ENCODE assay signal across 17 cellular contexts in the genomic region with DNA sequence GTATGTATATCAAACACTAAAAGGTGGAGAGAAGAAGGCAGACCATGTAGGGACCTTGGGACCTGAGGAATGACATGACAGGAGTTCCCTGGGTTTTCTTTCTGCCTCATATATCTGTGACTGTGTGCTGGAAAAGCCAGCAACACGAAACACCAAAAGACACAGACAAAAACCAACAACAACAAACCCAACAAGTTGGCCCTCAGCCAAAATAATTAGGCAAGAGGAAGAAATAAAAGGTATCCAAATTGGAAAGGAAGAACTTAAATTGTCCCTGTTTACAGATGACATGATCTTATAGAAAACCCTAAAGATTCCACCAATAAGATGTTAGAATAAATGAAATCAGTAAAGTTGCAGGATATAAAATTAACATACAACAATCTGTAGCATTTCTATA. TPM values are rescaled to one million over a fixed set of nuclear protein-coding genes. Genes with fewer than 3 reads are reported as not detected.
A peak's percentile ranks its signal among the peaks of the same experiment; 100 is the strongest.
DNase-seq lines count a peak whose midpoint lies in the region; ATAC-seq and TF ChIP-seq lines count a peak whose summit lies in the region.
"Had no signal": no experiment of that assay in that cellular context is flagged by ENCODE, and none has a peak within 500 bp of the region (broad histone marks: within the 10 kb centered on the region; RNA-seq: fewer than 3 reads in every experiment).

No MANE protein-coding gene starts in this region.

- TF ChIP-seq POLR2A in breast epithelium (IDR thresholded peaks at IDR 0.05) (no peak), upper lobe of left lung (IDR thresholded peaks at IDR 0.05) (no peak)

- H3K4me2 ChIP-seq in osteoblast (ENCODE audit: insufficient read depth, low read length): no peak overlapping the region
- H3K4me2 ChIP-seq: BLaER1 had no signal

- DNase-seq in MCF 10A (ENCODE audit: unreplicated experiment) (peak; percentile 18), breast epithelium (ENCODE audit: low spot score in 2 of 2) (no peak), islet precursor cell (peak; percentile 3), osteoblast (ENCODE audit: insufficient read length, low spot score, missing footprints) (peak; percentile 29), upper lobe of left lung (no peak), H4 (ENCODE audit: low spot score) (no peak), NCI-H146 (lab: John Stamatoyannopoulos, UW) (no peak), DMS 273 (lab: John Stamatoyannopoulos, UW; ENCODE audit: unreplicated experiment) (no peak)
- DNase-seq: CD8-positive, alpha-beta T cell; MV-4-11; NCI-H1417 treated with DMSO at 0.1 percent for 48 hours; NCI-H2029 treated with DMSO at 0.1 percent for 48 hours; NCI-H510A treated with DMSO at 0.1 percent for 48 hours; SHP77 had no signal

- no peaks in the 10 kb centered on the region for H3K79me2 ChIP-seq in osteoblast (ENCODE audit: insufficient read depth, low read length)

- H3K4me1 ChIP-seq in breast epithelium (no peaks in the 10 kb centered on the region), osteoblast (ENCODE audit: insufficient read depth, low read length) (no peaks in the 10 kb centered on the region), upper lobe of left lung (peaks cover 9 to 49% (median 25%) of the 10 kb centered on the region in 4 donors)
- H3K4me1 ChIP-seq: HAP-1 had no signal

- intact Hi-C loops in MCF 10A (cut with micrococcal nuclease) (no loop called here), breast epithelium (cut with DNase I; ENCODE audit: low total_unique reads) (no loop called here)

- H3K4me3 ChIP-seq in breast epithelium (no peak overlapping the region), osteoblast (ENCODE audit: insufficient read depth, low read length) (no peak overlapping the region), upper lobe of left lung (no peak overlapping the region)
- H3K4me3 ChIP-seq: BLaER1, HAP-1 had no signal

- no peak overlapping the region for H2AFZ ChIP-seq in osteoblast (ENCODE audit: low read length)

- CTCF ChIA-PET in MCF 10A (lab: Yijun Ruan, JAX): interaction anchor here (1.3 kb wide), 1 partner anchor 67 kb away, joined by 4 read pairs; no protein-coding TSS in a partner anchor

- POLR2A ChIA-PET in MCF 10A (lab: Yijun Ruan, JAX): no interaction called here

- no peaks in the 10 kb centered on the region for H4K20me1 ChIP-seq in osteoblast (ENCODE audit: insufficient read depth, low read length)
- H4K20me1 ChIP-seq: BLaER1 had no signal

- H3K4me3 Mint-ChIP-seq in MCF 10A (ENCODE audit: unreplicated experiment): no peak overlapping the region
- H3K4me3 Mint-ChIP-seq: CD8-positive, alpha-beta T cell had no signal

- no peak for ATAC-seq in upper lobe of left lung (ENCODE audit: low FRiP score in 2 of 2)
- ATAC-seq: CD8-positive, alpha-beta T cell had no signal

- TF ChIP-seq CTCF in MCF 10A (IDR thresholded peaks at IDR 0.05; ENCODE audit: unreplicated experiment): no peak
- TF ChIP-seq CTCF in breast epithelium (IDR thresholded peaks at IDR 0.05): no peak
- no peak for TF ChIP-seq CTCF in osteoblast (IDR thresholded peaks at IDR 0.05; ENCODE audit: extremely low read depth, low read depth, low read length)
- TF ChIP-seq CTCF in upper lobe of left lung (IDR thresholded peaks at IDR 0.05): no peak

- H3K9me3 ChIP-seq in breast epithelium (no peaks in the 10 kb centered on the region), osteoblast (ENCODE audit: low read depth, low read length) (no peaks in the 10 kb centered on the region), upper lobe of left lung (no peaks in the 10 kb centered on the region)

- no peak for TF ChIP-seq EP300 in upper lobe of left lung (IDR thresholded peaks at IDR 0.05)

- H3K27ac Mint-ChIP-seq in MCF 10A (ENCODE audit: low read depth, unreplicated experiment): no peak overlapping the region
- H3K27ac Mint-ChIP-seq: CD8-positive, alpha-beta T cell had no signal

- WGBS in upper lobe of left lung, 2 donors: 36 to 48% methylated on average over 1 of the region's 1 CpG

- H3K36me3 ChIP-seq in breast epithelium (no peaks in the 10 kb centered on the region), osteoblast (ENCODE audit: insufficient read depth, low read length) (no peaks in the 10 kb centered on the region), upper lobe of left lung (no peaks in the 10 kb centered on the region)
- H3K36me3 ChIP-seq: BLaER1, HAP-1 had no signal

- H3K4me1 Mint-ChIP-seq in MCF 10A (ENCODE audit: insufficient read depth, unreplicated experiment): no peaks in the 10 kb centered on the region

- no peaks in the 10 kb centered on the region for H3K9me3 Mint-ChIP-seq in MCF 10A (ENCODE audit: unreplicated experiment)
- H3K9me3 Mint-ChIP-seq: CD8-positive, alpha-beta T cell had no signal

- H3K36me3 Mint-ChIP-seq in MCF 10A (ENCODE audit: insufficient read depth, unreplicated experiment): no peaks in the 10 kb centered on the region
- H3K36me3 Mint-ChIP-seq: CD8-positive, alpha-beta T cell had no signal

- no peaks in the 10 kb centered on the region for H3K27me3 ChIP-seq in breast epithelium
- H3K27me3 ChIP-seq in osteoblast (ENCODE audit: insufficient read depth, low read length): peaks cover 10% of the 10 kb centered on the region
- no peaks in the 10 kb centered on the region for H3K27me3 ChIP-seq in upper lobe of left lung
- H3K27me3 ChIP-seq: BLaER1 had no signal

- no TSS peak for BruUV-seq in MCF 10A (replicated peaks; lab: Mats Ljungman, UMichigan)

- H3K27ac ChIP-seq in breast epithelium: peak overlapping the region in 1 of 2 donors; percentile 75
- no peak overlapping the region for H3K27ac ChIP-seq in osteoblast (ENCODE audit: low read depth, low read length)
- H3K27ac ChIP-seq in upper lobe of left lung: peak overlapping the region; percentile 58 to 85 (median 84)
- H3K27ac ChIP-seq: BLaER1 had no signal

- peaks cover 15% of the 10 kb centered on the region for H3K27me3 Mint-ChIP-seq in MCF 10A (ENCODE audit: insufficient read depth, unreplicated experiment)

RNA-seq across cellular contexts. Expression of a gene that starts 21.7 kb away (rescaled TPM):
- total RNA-seq in MCF 10A (2022): not detected in 2 replicates
- 1 to 10 TPM; 1.1 to 3.9 (median 2.8) TPM for total RNA-seq in breast epithelium
- total RNA-seq in osteoblast: not detected in 2 replicates
- 10 to 100 TPM in 5 of 6 donors, 1 to 10 TPM in 1; 7.6 to 84.9 (median 35.4) TPM for total RNA-seq in upper lobe of left lung
- not detected in 2 replicates for total RNA-seq in H4 (2014; rRNA removed; shearing (Covaris generic))
- total RNA-seq: CD8-positive, alpha-beta T cell; G401 had no signal

RNA-seq across cellular contexts. Expression of a gene that starts 44.2 kb away (rescaled TPM):
- total RNA-seq in MCF 10A (2022): not detected in 2 replicates
- under 1 TPM in 2 of 3 donors, not detected in 1; 0.88 to 0.98 TPM for total RNA-seq in breast epithelium
- not detected in 2 replicates for total RNA-seq in osteoblast
- not detected for total RNA-seq in upper lobe of left lung
- not detected in 2 replicates for total RNA-seq in H4 (2014; rRNA removed; shearing (Covaris generic))
- total RNA-seq: CD8-positive, alpha-beta T cell; G401 had no signal

Comparison
In these comparisons a context has a peak if more than half of its experiments do, and no peak if none do; other contexts are left out.
1. DNase-seq: peak in MCF 10A (single experiment), islet precursor cell (single experiment) and osteoblast (single experiment); none in breast epithelium (0 of 2), upper lobe of left lung (0 of 2), H4 (single experiment), NCI-H146 (single experiment) and DMS 273 (single experiment).